In genomic region chr2:96138146-96139145, GRCh38 we compare ENCODE assay signal across 1 cellular context.
TF ChIP-seq lines count a peak whose summit lies in the region.

Gene ASTL (minus strand): TSS chr2:96138502. CDS start chr2:96138436, 66 bp downstream.

TF ChIP-seq in GM12878, 131 proteins besides CTCF, POLR2A, EP300 and RAD21 (continued from another document and continues in another):
- no peak for TF ChIP-seq USF2 (IDR thresholded peaks at IDR 0.05; ENCODE audit: borderline replicate concordance, low read depth, low read length)
- TF ChIP-seq IRF5 (IDR thresholded peaks at IDR 0.05; ENCODE audit: borderline replicate concordance): no peak
- no peak for TF ChIP-seq RELA (IDR thresholded peaks at IDR 0.05; ENCODE audit: borderline replicate concordance, partially characterized antibody)
- TF ChIP-seq ATF7 (IDR thresholded peaks at IDR 0.05; ENCODE audit: low read depth): no peak
- TF ChIP-seq ESRRA (IDR thresholded peaks at IDR 0.05; ENCODE audit: low read length): no peak
- TF ChIP-seq SIN3A (IDR thresholded peaks at IDR 0.05; ENCODE audit: low read depth, low read length): no peak
- 0 out of 2 replicates have a peak, but pooled peaks have one; percentile 30 for TF ChIP-seq MEF2A (IDR thresholded peaks at IDR 0.05; ENCODE audit: insufficient read depth, low read depth, low read length)
- no peak for TF ChIP-seq YBX1 (IDR thresholded peaks at IDR 0.05)
- no peak for TF ChIP-seq PML (IDR thresholded peaks at IDR 0.05; ENCODE audit: low read length)
- TF ChIP-seq HCFC1 (IDR thresholded peaks at IDR 0.05; ENCODE audit: low read length): no peak
- no peak for TF ChIP-seq REST (IDR thresholded peaks at IDR 0.05; ENCODE audit: low read depth, low read length)
- no peak for TF ChIP-seq TCF7 (IDR thresholded peaks at IDR 0.05; ENCODE audit: borderline replicate concordance)
- TF ChIP-seq PKNOX1 (IDR thresholded peaks at IDR 0.05): no peak
- peak; percentile 10; the same call in 1 of the 2 replicates for TF ChIP-seq BCL11A (IDR thresholded peaks at IDR 0.05; ENCODE audit: low read depth, low read length)
- no peak for TF ChIP-seq FOXK2 (IDR thresholded peaks at IDR 0.05)
- TF ChIP-seq PAX5 (IDR thresholded peaks at IDR 0.05; ENCODE audit: borderline replicate concordance, low read depth, low read length): peak; percentile 38; the same call in 1 of the 2 replicates
- no peak for TF ChIP-seq CHD1 (IDR thresholded peaks at IDR 0.05; ENCODE audit: low read depth, low read length)
- no peak for TF ChIP-seq SUPT20H (IDR thresholded peaks at IDR 0.05; ENCODE audit: borderline replicate concordance, control insufficient read depth, low read depth, low read length)
- TF ChIP-seq IKZF2 (IDR thresholded peaks at IDR 0.05): no peak
- TF ChIP-seq TBL1XR1 (IDR thresholded peaks at IDR 0.05; ENCODE audit: low read depth, low read length): no peak
- no peak for TF ChIP-seq RUNX3 (IDR thresholded peaks at IDR 0.05; ENCODE audit: low read length)
- TF ChIP-seq NR2F1 (conservative IDR thresholded peaks at IDR 0.05): peak; percentile 49
- peak; percentile 44 for TF ChIP-seq BMI1 (IDR thresholded peaks at IDR 0.05; ENCODE audit: borderline replicate concordance)
- TF ChIP-seq SPI1 (IDR thresholded peaks at IDR 0.05; ENCODE audit: borderline replicate concordance, insufficient read depth, low read depth, low read length): 0 out of 2 replicates have a peak, but pooled peaks have one; percentile 13
- TF ChIP-seq TCF3 (IDR thresholded peaks at IDR 0.05; ENCODE audit: borderline replicate concordance, insufficient read depth, low read depth, low read length): no peak
- TF ChIP-seq BCLAF1 (IDR thresholded peaks at IDR 0.05): no peak
- TF ChIP-seq MTA3 (IDR thresholded peaks at IDR 0.05; ENCODE audit: borderline replicate concordance, low read length): no peak
- no peak for TF ChIP-seq ASH2L (IDR thresholded peaks at IDR 0.05; ENCODE audit: borderline replicate concordance, low read depth)
- TF ChIP-seq ZNF687 (IDR thresholded peaks at IDR 0.05): peak; percentile 32; the same call in 1 of the 2 replicates
- no peak for TF ChIP-seq SKIL (IDR thresholded peaks at IDR 0.05; ENCODE audit: low read depth, poor library complexity, severe bottlenecking)
- TF ChIP-seq MTA2 (IDR thresholded peaks at IDR 0.05; ENCODE audit: low read depth): no peak
- no peak for TF ChIP-seq IRF4 (IDR thresholded peaks at IDR 0.05; ENCODE audit: low read depth, low read length)
- TF ChIP-seq ATF3 (IDR thresholded peaks at IDR 0.05; ENCODE audit: borderline replicate concordance, extremely low read depth, low read depth, low read length): no peak
- peak; percentile 46 for TF ChIP-seq SUZ12 (IDR thresholded peaks at IDR 0.05; ENCODE audit: unreplicated experiment)
- TF ChIP-seq ZBTB40 (IDR thresholded peaks at IDR 0.05; ENCODE audit: borderline replicate concordance): no peak
- peak; percentile 76 for TF ChIP-seq POLR2AphosphoS5 (IDR thresholded peaks at IDR 0.05; ENCODE audit: low read length)
- no peak for TF ChIP-seq CREB1 (IDR thresholded peaks at IDR 0.05; ENCODE audit: low read depth)
- no peak for TF ChIP-seq NR2C2 (IDR thresholded peaks at IDR 0.05; ENCODE audit: borderline replicate concordance, control insufficient read depth, insufficient read length, low read depth)
- no peak for TF ChIP-seq TCF12 (IDR thresholded peaks at IDR 0.05; ENCODE audit: low read depth, low read length)
- TF ChIP-seq KDM1A (IDR thresholded peaks at IDR 0.05; ENCODE audit: borderline replicate concordance): no peak
- no peak for TF ChIP-seq SMAD5 (IDR thresholded peaks at IDR 0.05; ENCODE audit: low read depth)
- no peak for TF ChIP-seq ZNF217 (IDR thresholded peaks at IDR 0.05)
- TF ChIP-seq YY1 (IDR thresholded peaks at IDR 0.05; ENCODE audit: low read depth, low read length): peak; percentile 60
